19 cellular contexts compared by ENCODE assay signal in genomic region chr19:50293263-50294004, GRCh38. TPM values are rescaled to one million over a fixed set of nuclear protein-coding genes. Genes with fewer than 3 reads are reported as not detected.
A peak's percentile ranks its signal among the peaks of the same experiment; 100 is the strongest.
DNase-seq lines count a peak whose midpoint lies in the region; ATAC-seq, FAIRE-seq and TF ChIP-seq lines count a peak whose summit lies in the region.
"Had no signal": no experiment of that assay in that cellular context is flagged by ENCODE, and none has a peak within 500 bp of the region (broad histone marks: within the 10 kb centered on the region; RNA-seq: fewer than 3 reads in every experiment).

No MANE protein-coding gene starts in this region.

- H3K9me3 ChIP-seq in BLaER1 treated with 17β-estradiol and CSF1 and Interleukin-3, amounts not matched to agents 10 nM and 100 nM (replicated peaks in 1 of 11): peaks cover 6 to 11% (median 9%) of the 10 kb centered on the region in 11 experiments; a peak in 12 of 22 replicates
- H3K9me3 ChIP-seq in H9 (ENCODE audit: control insufficient read depth, low read depth, low read length) (no peaks in the 10 kb centered on the region), H1 (ENCODE audit: insufficient read depth in 2 of 2, low read depth in 1 of 2, low read length in 1 of 2) (no peaks in the 10 kb centered on the region), osteoblast (ENCODE audit: low read depth, low read length) (no peaks in the 10 kb centered on the region), smooth muscle cell (replicated peaks; ENCODE audit: low read depth) (no peaks in the 10 kb centered on the region), right cardiac atrium (ENCODE audit: control insufficient read depth, low read length) (no peaks in the 10 kb centered on the region)

- no peak overlapping the region for H3K4ac ChIP-seq in H9 (ENCODE audit: low read depth, low read length)
- peak overlapping the region; percentile 78 for H3K4ac ChIP-seq in H1 (replicated peaks; ENCODE audit: insufficient read length, low read depth, low read length)

- no peak overlapping the region for H4K8ac ChIP-seq in H9 (replicated peaks; ENCODE audit: insufficient read length, low read depth, low read length)
- peak overlapping the region; percentile 51 for H4K8ac ChIP-seq in H1 (ENCODE audit: extremely low read depth, insufficient read depth, low read length)

- H3K36me3 Mint-ChIP-seq in H9 (ENCODE audit: insufficient read depth in 1 of 3, low read depth in 3 of 3): peaks cover 15 to 36% (median 35%) of the 10 kb centered on the region in 3 experiments; a peak in 6 of 7 replicates
- H3K36me3 Mint-ChIP-seq: IgD-negative memory B cell had no signal

- no peak overlapping the region for H4K5ac ChIP-seq in H9 (ENCODE audit: insufficient read length, low read depth, low read length)
- no peak overlapping the region for H4K5ac ChIP-seq in H1 (ENCODE audit: insufficient read length, low read depth, low read length)

- H3K79me2 ChIP-seq in H9 (ENCODE audit: insufficient read depth, low read length): no peaks in the 10 kb centered on the region
- H3K79me2 ChIP-seq in H1 (ENCODE audit: control insufficient read depth in 1 of 2, insufficient read depth in 2 of 2, low read length in 2 of 2): no peaks in the 10 kb centered on the region
- H3K79me2 ChIP-seq in osteoblast (ENCODE audit: insufficient read depth, low read length): no peaks in the 10 kb centered on the region
- H3K79me2 ChIP-seq in smooth muscle cell (ENCODE audit: low read depth): no peaks in the 10 kb centered on the region

- H2AFZ ChIP-seq in H9 (ENCODE audit: low read length) (no peak overlapping the region), H1 (ENCODE audit: low read length) (no peak overlapping the region), osteoblast (ENCODE audit: low read length) (no peak overlapping the region), smooth muscle cell (ENCODE audit: low read depth) (no peak overlapping the region)
- H2AFZ ChIP-seq: GM23248 had no signal

- H2BK120ac ChIP-seq in H9 (ENCODE audit: low read depth, low read length, poor library complexity, severe bottlenecking) (no peak overlapping the region), H1 (replicated peaks; ENCODE audit: low read depth, low read length) (no peak overlapping the region)

- TF ChIP-seq CTCF in H9 (conservative IDR thresholded peaks at IDR 0.05) (no peak), H1 (IDR thresholded peaks at IDR 0.05; ENCODE audit: control extremely low read depth in 1 of 3, insufficient read depth in 1 of 3, low read depth in 1 of 3, low read length in 3 of 3) (no peak), osteoblast (IDR thresholded peaks at IDR 0.05; ENCODE audit: extremely low read depth, low read depth, low read length) (no peak), smooth muscle cell (IDR thresholded peaks at IDR 0.05; ENCODE audit: borderline replicate concordance, insufficient read depth, poor library complexity, severe bottlenecking) (no peak)

- no CpG with 5 or more reads among the region's 14 CpGs for WGBS in H9 (ENCODE audit: extremely low coverage, insufficient read length, low lambda C conversion rate)
- 77% methylated on average over 14 of the region's 14 CpGs; no CpG with 5 or more reads in 1 of the 2 experiments for WGBS in H1 (ENCODE audit: extremely low coverage in 1 of 2, insufficient coverage in 1 of 2, insufficient read length in 1 of 2, insufficient replicate concordance in 2 of 2, low coverage in 1 of 2, low lambda C conversion rate in 2 of 2, missing lambda C conversion rate in 1 of 2), 2 experiments
- WGBS in smooth muscle cell (ENCODE audit: low lambda C conversion rate): 72% methylated on average over 14 of the region's 14 CpGs
- WGBS in right cardiac atrium: 73% methylated on average over 14 of the region's 14 CpGs

- intact Hi-C loops in right cardiac atrium (cut with DNase I): no loop called here

- H3K36me3 ChIP-seq in BLaER1 treated with 17β-estradiol and CSF1 and Interleukin-3, amounts not matched to agents 10 nM and 100 nM: no peaks in the 10 kb centered on the region
- H3K36me3 ChIP-seq in H1 (ENCODE audit: control insufficient read depth in 2 of 4, insufficient read depth in 4 of 4, low read length in 3 of 4) (peaks cover 0 to 4% (median 2%) of the 10 kb centered on the region in 4 experiments; a peak in 4 of 8 replicates), osteoblast (ENCODE audit: insufficient read depth, low read length) (no peaks in the 10 kb centered on the region), smooth muscle cell (ENCODE audit: low read depth) (no peaks in the 10 kb centered on the region)

- TF ChIP-seq EP300 in H1 (IDR thresholded peaks at IDR 0.05; ENCODE audit: borderline replicate concordance in 1 of 2, low read depth in 2 of 2, low read length in 2 of 2): no peak

- no peak overlapping the region for H3K18ac ChIP-seq in H9 (ENCODE audit: insufficient read length, low read depth, low read length)
- H3K18ac ChIP-seq in H1 (ENCODE audit: extremely low read depth, low read length): peak overlapping the region; percentile 19; the same call in 1 of the 2 replicates

- H2BK20ac ChIP-seq in H9 (ENCODE audit: low read depth, low read length, poor library complexity, severe bottlenecking) (no peak overlapping the region), H1 (ENCODE audit: low read length) (no peak overlapping the region)

- DNase-seq in H9: peak; percentile 52
- no peak for DNase-seq in H1 (ENCODE audit: low read depth in 1 of 2, low spot score in 2 of 2)
- peak; percentile 68 for DNase-seq in osteoblast (ENCODE audit: insufficient read length, low spot score, missing footprints)
- DNase-seq in smooth muscle cell (lab: John Stamatoyannopoulos, UW; ENCODE audit: unreplicated experiment): no peak
- DNase-seq in right cardiac atrium: no peak
- DNase-seq: ACHN; CD4-positive, alpha-beta memory T cell; DMS79; GM23248; KG1 had no signal

- no peaks in the 10 kb centered on the region for H3F3A ChIP-seq in smooth muscle cell (ENCODE audit: low read depth)

- H2BK15ac ChIP-seq in H9 (ENCODE audit: low read depth, low read length) (no peak overlapping the region), H1 (ENCODE audit: low read length) (peak overlapping the region; percentile 72; the same call in 1 of the 2 replicates)

- 0 out of 22 replicates have a peak, but pooled peaks cover 0 to 4% (median 0%) of the 10 kb centered on the region in 11 experiments for H3K27me3 ChIP-seq in BLaER1 treated with 17β-estradiol and CSF1 and Interleukin-3, amounts not matched to agents 10 nM and 100 nM
- no peaks in the 10 kb centered on the region for H3K27me3 ChIP-seq in H9 (ENCODE audit: insufficient read depth, low read length)
- H3K27me3 ChIP-seq in H1 (replicated peaks in 1 of 4; ENCODE audit: control insufficient read depth in 3 of 4, extremely low read depth in 1 of 4, insufficient read depth in 3 of 4, low read length in 3 of 4): no peaks in the 10 kb centered on the region
- H3K27me3 ChIP-seq in osteoblast (ENCODE audit: insufficient read depth, low read length): no peaks in the 10 kb centered on the region
- no peaks in the 10 kb centered on the region for H3K27me3 ChIP-seq in smooth muscle cell (ENCODE audit: low read depth)
- no peaks in the 10 kb centered on the region for H3K27me3 ChIP-seq in right cardiac atrium (ENCODE audit: control insufficient read depth, insufficient read depth)

- no peak overlapping the region; a peak in 1 of 22 replicates for H3K27ac ChIP-seq in BLaER1 treated with 17β-estradiol and CSF1 and Interleukin-3, amounts not matched to agents 10 nM and 100 nM
- H3K27ac ChIP-seq in H9 (ENCODE audit: insufficient read length, low read depth, low read length) (no peak overlapping the region), H1 (ENCODE audit: low read depth, low read length) (no peak overlapping the region), osteoblast (ENCODE audit: low read depth, low read length) (no peak overlapping the region), smooth muscle cell (ENCODE audit: low read depth) (no peak overlapping the region), right cardiac atrium (ENCODE audit: low read length) (no peak overlapping the region)
- H3K27ac ChIP-seq: C4-2B, GM23248 had no signal

- no peaks in the 10 kb centered on the region for H4K20me1 ChIP-seq in BLaER1 treated with 17β-estradiol and CSF1 and Interleukin-3, amounts not matched to agents 10 nM and 100 nM
- H4K20me1 ChIP-seq in H9 (ENCODE audit: control insufficient read depth, insufficient read depth, insufficient read length) (no peaks in the 10 kb centered on the region), H1 (replicated peaks in 1 of 2; ENCODE audit: control insufficient read depth in 1 of 2, insufficient read depth in 2 of 2, low read length in 2 of 2) (peaks cover 0 to 2% of the 10 kb centered on the region in 2 experiments), osteoblast (ENCODE audit: insufficient read depth, low read length) (no peaks in the 10 kb centered on the region), smooth muscle cell (ENCODE audit: low read depth) (no peaks in the 10 kb centered on the region)

- H3K14ac ChIP-seq in H9 (ENCODE audit: insufficient read depth, low read length) (no peak overlapping the region), H1 (ENCODE audit: insufficient read length) (no peak overlapping the region)

- FAIRE-seq in H1 (lab: Jason Lieb, UNC): no peak
- FAIRE-seq: G401.6, GM12891 had no signal

- CTCF ChIA-PET in H1 (lab: Charles Lee; ENCODE audit: partially characterized antibody): interaction anchor here (0.9 to 1.7 kb wide), 4 partner anchors 20 to 127 kb away, joined by 3 to 5 read pairs (median 4); no protein-coding TSS in a partner anchor

- no peak overlapping the region for H3K56ac ChIP-seq in H9 (ENCODE audit: insufficient read length, low read depth, low read length)
- no peak overlapping the region for H3K56ac ChIP-seq in H1 (replicated peaks; ENCODE audit: insufficient read length, low read depth, low read length)

- no peak overlapping the region for H3K23ac ChIP-seq in H9 (ENCODE audit: insufficient read length, low read depth, low read length)
- no peak overlapping the region for H3K23ac ChIP-seq in H1 (ENCODE audit: insufficient read length)

- no peaks in the 10 kb centered on the region for H3K79me1 ChIP-seq in H9 (ENCODE audit: insufficient read depth, low read depth, low read length, poor library complexity, severe bottlenecking)
- no peaks in the 10 kb centered on the region; the same call in 1 of the 2 replicates for H3K79me1 ChIP-seq in H1 (ENCODE audit: low read depth, low read length)

- no peaks in the 10 kb centered on the region; the same call in 1 of the 2 replicates for H3K27me3 Mint-ChIP-seq in H9 (ENCODE audit: low read depth)

- H3K4me3 ChIP-seq in BLaER1 treated with 17β-estradiol and CSF1 and Interleukin-3, amounts not matched to agents 10 nM and 100 nM: no peak overlapping the region
- H3K4me3 ChIP-seq in H1 (ENCODE audit: extremely low read depth in 1 of 4, insufficient read depth in 2 of 4, low read depth in 3 of 4, low read length in 4 of 4) (no peak overlapping the region), osteoblast (ENCODE audit: insufficient read depth, low read length) (no peak overlapping the region), smooth muscle cell (no peak overlapping the region), right cardiac atrium (ENCODE audit: low read length) (no peak overlapping the region)
- H3K4me3 ChIP-seq: GM23248 had no signal

- no peak for TF ChIP-seq POLR2A in H1 (IDR thresholded peaks at IDR 0.05; ENCODE audit: control extremely low read depth in 1 of 2, low read depth in 2 of 2, low read length in 2 of 2)

- peaks cover 22 to 30% of the 10 kb centered on the region in 2 experiments for H3K4me1 Mint-ChIP-seq in H9
- H3K4me1 Mint-ChIP-seq: CD4-positive, alpha-beta memory T cell had no signal

- peaks cover 0 to 14% (median 12%) of the 10 kb centered on the region in 10 experiments; a peak in 17 of 20 replicates for H3K4me1 ChIP-seq in BLaER1 treated with 17β-estradiol and CSF1 and Interleukin-3, amounts not matched to agents 10 nM and 100 nM
- H3K4me1 ChIP-seq in H9 (ENCODE audit: insufficient read depth, low read length) (no peaks in the 10 kb centered on the region), H1 (replicated peaks in 1 of 4; ENCODE audit: control insufficient read depth in 3 of 4, insufficient read depth in 4 of 4, low read length in 3 of 4) (peaks cover 0 to 20% (median 4%) of the 10 kb centered on the region in 4 experiments; a peak in 5 of 7 replicates), osteoblast (ENCODE audit: insufficient read depth, low read length) (no peaks in the 10 kb centered on the region), smooth muscle cell (ENCODE audit: low read depth) (no peaks in the 10 kb centered on the region), right cardiac atrium (ENCODE audit: control insufficient read depth, insufficient read depth, low read length) (no peaks in the 10 kb centered on the region)

- H2AK5ac ChIP-seq in H9 (ENCODE audit: insufficient read length, low read length) (no peak overlapping the region), H1 (ENCODE audit: low read depth, low read length) (no peak overlapping the region)

- H3K27ac Mint-ChIP-seq in H9: peak overlapping the region in 2 of 3 experiments; percentile 28 to 60; a peak in 2 of 7 replicates
- H3K27ac Mint-ChIP-seq: CD4-positive, alpha-beta memory T cell; IgD-negative memory B cell had no signal

- H4K91ac ChIP-seq in H9 (ENCODE audit: insufficient read length, low read depth, low read length) (no peak overlapping the region), H1 (replicated peaks; ENCODE audit: insufficient read length, low read length) (peak overlapping the region; percentile 73)

- no peak overlapping the region for H3K9ac ChIP-seq in BLaER1 treated with 17β-estradiol and CSF1 and Interleukin-3, amounts not matched to agents 10 nM and 100 nM
- no peak overlapping the region for H3K9ac ChIP-seq in H9 (ENCODE audit: extremely low read depth, insufficient read length, low read length)
- H3K9ac ChIP-seq in H1 (replicated peaks in 1 of 4; ENCODE audit: extremely low read depth in 1 of 4, low read depth in 3 of 4, low read length in 3 of 4): no peak overlapping the region
- H3K9ac ChIP-seq in smooth muscle cell (ENCODE audit: low read depth): no peak overlapping the region
- H3K9ac ChIP-seq: GM23248 had no signal

- POLR2A ChIA-PET in H1 (lab: Charles Lee; ENCODE audit: partially characterized antibody): interaction anchor here (1.5 to 1.8 kb wide), 2 partner anchors 12 to 22 kb away, joined by 4 read pairs; no protein-coding TSS in a partner anchor

- peak overlapping the region in 10 of 11 experiments; percentile 27 to 60 (median 47); a peak in 17 of 22 replicates for H3K4me2 ChIP-seq in BLaER1 treated with 17β-estradiol and CSF1 and Interleukin-3, amounts not matched to agents 10 nM and 100 nM
- H3K4me2 ChIP-seq in H9 (ENCODE audit: insufficient read depth, insufficient read length, low read length): no peak overlapping the region
- peak overlapping the region; percentile 19 to 39; a peak in 2 of 4 replicates for H3K4me2 ChIP-seq in H1 (ENCODE audit: insufficient read depth in 1 of 2, low read depth in 2 of 2, low read length in 2 of 2)
- no peak overlapping the region for H3K4me2 ChIP-seq in osteoblast (ENCODE audit: insufficient read depth, low read length)
- H3K4me2 ChIP-seq in smooth muscle cell: no peak overlapping the region

- H3K4me3 Mint-ChIP-seq in H9: peak overlapping the region in 1 of 2 experiments; percentile 54; a peak in 2 of 5 replicates
- H3K4me3 Mint-ChIP-seq: CD4-positive, alpha-beta memory T cell; IgD-negative memory B cell had no signal

- no peak overlapping the region for H3T11ph ChIP-seq in H9 (ENCODE audit: low read length)

- no peak for ATAC-seq in GM18858 (IDR thresholded peaks at IDR 0.05; ENCODE audit: unreplicated experiment)
- no peak for ATAC-seq in right cardiac atrium
- ATAC-seq in GM18861 (IDR thresholded peaks at IDR 0.05; ENCODE audit: unreplicated experiment): no peak
- ATAC-seq: HCT116 had no signal

- H2BK5ac ChIP-seq in H9 (ENCODE audit: insufficient read length, low read length): no peak overlapping the region
- 0 out of 2 replicates have a peak overlapping the region, but pooled peaks have one; percentile 18 for H2BK5ac ChIP-seq in H1 (ENCODE audit: low read depth, low read length)

- H2BK12ac ChIP-seq in H9 (ENCODE audit: insufficient read length, low read depth, low read length) (no peak overlapping the region), H1 (ENCODE audit: low read depth, low read length) (peak overlapping the region; percentile 68; the same call in 1 of the 2 replicates)

- no peak for TF ChIP-seq RAD21 in H1 (IDR thresholded peaks at IDR 0.05 in 1 of 2, conservative IDR thresholded peaks at IDR 0.05 in 1 of 2; ENCODE audit: low read depth in 2 of 2, low read length in 2 of 2)

- H3K9me3 Mint-ChIP-seq in H9: no peaks in the 10 kb centered on the region

- H3K23me2 ChIP-seq in H9 (ENCODE audit: insufficient read length, low read depth, low read length, poor library complexity, severe bottlenecking) (no peaks in the 10 kb centered on the region), H1 (ENCODE audit: low read depth, low read length) (peaks cover 3% of the 10 kb centered on the region; the same call in 1 of the 2 replicates)

RNA-seq across cellular contexts. Expression of gene KCNC3, which starts 35.7 kb away (rescaled TPM):
- total RNA-seq in H9 (2021) (15.2 and 17.3 TPM in 2 replicates), osteoblast (under 0.01 TPM in 1 of 2 replicates, not detected in the other), smooth muscle cell (0.54 and 1.4 TPM in 2 replicates), right cardiac atrium (1 to 10 TPM; 3.0 to 6.1 (median 4.9) TPM)
- total RNA-seq in H1 (2021; fragmentation: NEBNext Ultra II Directional; extraction: Animal tissue kit (Norgen Biotek cat#: 25700)): 7.2 and 8.5 TPM in 2 replicates
- polyA plus RNA-seq in H1 (2011; rRNA removed) (3.9 and 6.3 TPM in 2 replicates), smooth muscle cell (0.46 and 1.3 TPM in 2 replicates), right cardiac atrium (3.3 TPM)
- 3.0 TPM for polyA plus RNA-seq in H1 (2011; cell fraction: cytosol; rRNA removed)
- polyA plus RNA-seq in H1 (2011; cell fraction: nucleus; rRNA removed): 20.7 TPM
- polyA plus RNA-seq in H1 (2012, experiment 1 of 2): 9.3 to 12.8 TPM (median 11.1 TPM) in 4 replicates
- 5.4 TPM for polyA plus RNA-seq in H1 (2012, experiment 2 of 2)
- polyA plus RNA-seq in H1 (2013, experiment 1 of 2): 4.5 TPM
- polyA plus RNA-seq in H1 (2013, experiment 2 of 2): 4.0 TPM
- polyA minus RNA-seq in H1 (2011; rRNA and poly(A)+ RNA removed): 3.3 and 3.8 TPM in 2 replicates
- 6.0 TPM for polyA minus RNA-seq in H1 (2011; cell fraction: cytosol; rRNA and poly(A)+ RNA removed)
- polyA minus RNA-seq in H1 (2011; cell fraction: nucleus; rRNA and poly(A)+ RNA removed): 7.3 TPM
- total RNA-seq: A172 had no signal
- polyA plus RNA-seq: CD4-positive, alpha-beta memory T cell; IgD-negative memory B cell had no signal

Comparison
In these comparisons a context has a peak if more than half of its experiments do, and no peak if none do; other contexts are left out.
1. H3K4me2 ChIP-seq: peak in BLaER1 treated with 17β-estradiol and CSF1 and Interleukin-3, amounts not matched to agents 10 nM and 100 nM (10 of 11) and H1 (2 of 2); none in H9 (single experiment), osteoblast (single experiment) and smooth muscle cell (single experiment).
2. DNase-seq: peak in H9 (single experiment) and osteoblast (single experiment); none in H1 (0 of 2), smooth muscle cell (single experiment) and right cardiac atrium (0 of 3).